Comparison of ENCODE assay signal across 10 cellular contexts in genomic region chr3:104521606-104522336, GRCh38.
A peak's percentile ranks its signal among the peaks of the same experiment; 100 is the strongest.
DNase-seq lines count a peak whose midpoint lies in the region; ATAC-seq and TF ChIP-seq lines count a peak whose summit lies in the region.
"Had no signal": no experiment of that assay in that cellular context is flagged by ENCODE, and none has a peak within 500 bp of the region (broad histone marks: within the 10 kb centered on the region; RNA-seq: fewer than 3 reads in every experiment).

No MANE protein-coding gene starts in this region.

- peaks cover 86% of the 10 kb centered on the region for H3K4me1 ChIP-seq in OCI-LY7 (ENCODE audit: insufficient read depth, low read length, poor library complexity, severe bottlenecking)

- CTCF ChIA-PET in OCI-LY7 (lab: Charles Lee; ENCODE audit: unreplicated experiment), result no interaction called here
- CTCF ChIA-PET in activated CD8-positive, alpha-beta T cell treated with anti-CD3 and anti-CD28 coated beads for 36 hours (lab: Charles Lee), result no interaction called here

- H3K27me3 Mint-ChIP-seq in activated CD8-positive, alpha-beta T cell treated with anti-CD3 and anti-CD28 coated beads for 36 hours, result no peaks in the 10 kb centered on the region

- H3K79me2 ChIP-seq in OCI-LY7 (ENCODE audit: insufficient read depth, low read depth, low read length), result peaks cover 57% of the 10 kb centered on the region; the same call in 1 of the 2 replicates

- BruUV-seq in OCI-LY7 (replicated peaks; lab: Mats Ljungman, UMichigan), result no TSS peak

- DNase-seq in Ammon's horn (ENCODE audit: low spot score) (peak; percentile 35), OCI-LY7 (ENCODE audit: low spot score) (peak; percentile 79), epidermal melanocyte (ENCODE audit: insufficient read length, low spot score) (no peak)
- no peak for DNase-seq in activated CD4-positive, CD25-positive, alpha-beta regulatory T cell treated with anti-CD3 and anti-CD28 coated beads, Interleukin-2, amount 50 U/mL, for 72 hours
- DNase-seq in activated T-cell treated with anti-CD3 and anti-CD28 coated beads, Interleukin-2, amount 50 U/mL, for 48 hours, result no peak
- DNase-seq in activated CD8-positive, alpha-beta T cell treated with anti-CD3 and anti-CD28 coated beads for 36 hours, result no peak
- DNase-seq: GM23248, NCI-H82 had no signal

- H3K4me3 ChIP-seq in OCI-LY7 (ENCODE audit: low read depth, low read length, poor library complexity, severe bottlenecking), result peak overlapping the region; percentile 67
- H3K4me3 ChIP-seq: GM23248 had no signal

- H3K27ac ChIP-seq in OCI-LY7 (ENCODE audit: low read depth, low read length, poor library complexity, severe bottlenecking), result peak overlapping the region; percentile 96
- H3K27ac ChIP-seq: GM23248 had no signal

- peaks cover 25% of the 10 kb centered on the region for H3K36me3 ChIP-seq in OCI-LY7 (ENCODE audit: insufficient read depth, low read length)

- peak; percentile 51 for ATAC-seq in GM19397 (IDR thresholded peaks at IDR 0.05; ENCODE audit: unreplicated experiment)
- peak; percentile 44 for ATAC-seq in HG03045 (IDR thresholded peaks at IDR 0.05; ENCODE audit: unreplicated experiment)
- no peak for ATAC-seq in activated CD8-positive, alpha-beta T cell treated with anti-CD3 and anti-CD28 coated beads for 36 hours

- intact Hi-C loops in OCI-LY7 (cut with micrococcal nuclease; ENCODE audit: unreplicated experiment), result loop anchor here (2.0 to 10.0 kb wide), 3 partner anchors 847 to 1733 kb away; no protein-coding TSS in a partner anchor
- intact Hi-C loops in activated CD8-positive, alpha-beta T cell treated with anti-CD3 and anti-CD28 coated beads for 36 hours (cut with micrococcal nuclease), result no loop called here

- peaks cover 16% of the 10 kb centered on the region; the same call in 1 of the 2 replicates for H3K9me3 ChIP-seq in OCI-LY7 (ENCODE audit: low read length)

- peak overlapping the region; percentile 85 for H3K4me2 ChIP-seq in OCI-LY7 (ENCODE audit: low read length)

- no peak overlapping the region for H3K27ac Mint-ChIP-seq in activated CD8-positive, alpha-beta T cell treated with anti-CD3 and anti-CD28 coated beads for 36 hours

- H3K4me1 Mint-ChIP-seq in activated CD8-positive, alpha-beta T cell treated with anti-CD3 and anti-CD28 coated beads for 36 hours (ENCODE audit: low read depth), result no peaks in the 10 kb centered on the region

- H3K4me3 Mint-ChIP-seq in activated CD8-positive, alpha-beta T cell treated with anti-CD3 and anti-CD28 coated beads for 36 hours, result no peak overlapping the region

- no peaks in the 10 kb centered on the region for H3K9me3 Mint-ChIP-seq in activated CD8-positive, alpha-beta T cell treated with anti-CD3 and anti-CD28 coated beads for 36 hours

- POLR2A ChIA-PET in OCI-LY7 (lab: Charles Lee), result interaction anchor here (1.0 to 1.2 kb wide), 2 partner anchors 12 to 18 kb away, joined by 3 read pairs; no protein-coding TSS in a partner anchor
- POLR2A ChIA-PET in activated CD8-positive, alpha-beta T cell treated with anti-CD3 and anti-CD28 coated beads for 36 hours (lab: Charles Lee), result no interaction called here

- no peak for TF ChIP-seq CTCF in OCI-LY7 (conservative IDR thresholded peaks at IDR 0.05; ENCODE audit: low read length)
- TF ChIP-seq CTCF in activated CD8-positive, alpha-beta T cell treated with anti-CD3 and anti-CD28 coated beads for 36 hours (IDR thresholded peaks at IDR 0.05), result no peak

- H3K36me3 Mint-ChIP-seq in activated CD8-positive, alpha-beta T cell treated with anti-CD3 and anti-CD28 coated beads for 36 hours (ENCODE audit: low read depth), result no peaks in the 10 kb centered on the region

- no peaks in the 10 kb centered on the region for H3K9me2 ChIP-seq in OCI-LY7 (ENCODE audit: insufficient read depth, low read length)

- H2AFZ ChIP-seq in OCI-LY7 (ENCODE audit: low read length), result peak overlapping the region; percentile 77; the same call in 1 of the 2 replicates
- H2AFZ ChIP-seq: GM23248 had no signal

- H4K20me1 ChIP-seq in OCI-LY7 (ENCODE audit: insufficient read depth, low read length), result no peaks in the 10 kb centered on the region

Comparison
In these comparisons a context has a peak if more than half of its experiments do, and no peak if none do; other contexts are left out.
1. DNase-seq: peak in Ammon's horn (single experiment) and OCI-LY7 (single experiment); none in activated CD4-positive, CD25-positive, alpha-beta regulatory T cell treated with anti-CD3 and anti-CD28 coated beads, Interleukin-2, amount 50 U/mL, for 72 hours (single experiment), activated T-cell treated with anti-CD3 and anti-CD28 coated beads, Interleukin-2, amount 50 U/mL, for 48 hours (0 of 2), epidermal melanocyte (single experiment) and activated CD8-positive, alpha-beta T cell treated with anti-CD3 and anti-CD28 coated beads for 36 hours (single experiment).